In genomic region chr11:108697872-108698473, GRCh38 we compare ENCODE assay signal across 8 cellular contexts. TPM values are rescaled to one million over a fixed set of nuclear protein-coding genes. Genes with fewer than 3 reads are reported as not detected.
DNase-seq lines count a peak whose midpoint lies in the region; TF ChIP-seq lines count a peak whose summit lies in the region.

No MANE protein-coding gene starts in this region.

- H3K27me3 Mint-ChIP-seq in brain (no peaks in the 10 kb centered on the region), immature natural killer cell (ENCODE audit: low read depth in 3 of 3) (no peaks in the 10 kb centered on the region)

- DNase-seq in activated naive CD4-positive, alpha-beta T cell treated with Interleukin-2 at 50 U/mL for 16 hours = peak; percentile 25
- DNase-seq in activated naive CD4-positive, alpha-beta T cell (lab: John Stamatoyannopoulos, UW) = no peak
- DNase-seq in H7 (peak; percentile 38), RPMI8226 (peak; percentile 72), immature natural killer cell (peak; percentile 7 to 23 (median 17))
- DNase-seq in stimulated activated CD4-positive, alpha-beta T cell treated with anti-CD3 and anti-CD28 coated beads, Interleukin-1b, Interleukin-23, amount 100 ng/mL, for 48 hours = peak; percentile 17

- H3K4me3 Mint-ChIP-seq in brain = no peak overlapping the region
- H3K4me3 Mint-ChIP-seq in immature natural killer cell = no peak overlapping the region

- H3K27ac Mint-ChIP-seq in brain = peak overlapping the region in 2 of 5 experiments; percentile 3 to 5
- H3K27ac Mint-ChIP-seq in immature natural killer cell = no peak overlapping the region

- H3K9me3 Mint-ChIP-seq in brain (no peaks in the 10 kb centered on the region), immature natural killer cell (no peaks in the 10 kb centered on the region)

- H3K4me3 ChIP-seq in H7 (ENCODE audit: insufficient read depth, low read depth, low read length) = no peak overlapping the region

- H3K4me1 Mint-ChIP-seq in brain (peaks cover 19% of the 10 kb centered on the region), immature natural killer cell (no peaks in the 10 kb centered on the region)

- H3K27me3 ChIP-seq in H7 (ENCODE audit: control insufficient read depth, insufficient read depth, low read length) = no peaks in the 10 kb centered on the region

- TF ChIP-seq CTCF in LNCAP (IDR thresholded peaks at IDR 0.05) (peak; percentile 90), brain (conservative IDR thresholded peaks at IDR 0.05) (peak; percentile 88 to 95)

- H3K36me3 Mint-ChIP-seq in brain (peaks cover 63% of the 10 kb centered on the region), immature natural killer cell (peaks cover 11 to 25% (median 24%) of the 10 kb centered on the region in 3 donors)

- peaks cover 3% of the 10 kb centered on the region for H3K36me3 ChIP-seq in H7 (replicated peaks; ENCODE audit: control insufficient read depth, insufficient read depth, low read length)

RNA-seq across cellular contexts. Expression of gene DDX10, which starts 33.1 kb away (rescaled TPM):
- 38.7 and 53.1 TPM in 2 replicates for total RNA-seq in H7 (2014; rRNA removed; shearing (Covaris generic))
- polyA plus RNA-seq in brain (ENCODE audit: insufficient read depth, low read depth, low replicate concordance) (15.3 TPM), immature natural killer cell (10 to 100 TPM; 11.8 to 17.2 (median 16.4) TPM)

Comparison
In these comparisons a context has a peak if more than half of its experiments do, and no peak if none do; other contexts are left out.
1. DNase-seq: peak in activated naive CD4-positive, alpha-beta T cell treated with Interleukin-2 at 50 U/mL for 16 hours (single experiment), H7 (single experiment), RPMI8226 (single experiment), immature natural killer cell (3 of 3) and stimulated activated CD4-positive, alpha-beta T cell treated with anti-CD3 and anti-CD28 coated beads, Interleukin-1b, Interleukin-23, amount 100 ng/mL, for 48 hours (single experiment); none in activated naive CD4-positive, alpha-beta T cell (0 of 4).